20 cellular contexts compared by ENCODE assay signal in the genomic region with DNA sequence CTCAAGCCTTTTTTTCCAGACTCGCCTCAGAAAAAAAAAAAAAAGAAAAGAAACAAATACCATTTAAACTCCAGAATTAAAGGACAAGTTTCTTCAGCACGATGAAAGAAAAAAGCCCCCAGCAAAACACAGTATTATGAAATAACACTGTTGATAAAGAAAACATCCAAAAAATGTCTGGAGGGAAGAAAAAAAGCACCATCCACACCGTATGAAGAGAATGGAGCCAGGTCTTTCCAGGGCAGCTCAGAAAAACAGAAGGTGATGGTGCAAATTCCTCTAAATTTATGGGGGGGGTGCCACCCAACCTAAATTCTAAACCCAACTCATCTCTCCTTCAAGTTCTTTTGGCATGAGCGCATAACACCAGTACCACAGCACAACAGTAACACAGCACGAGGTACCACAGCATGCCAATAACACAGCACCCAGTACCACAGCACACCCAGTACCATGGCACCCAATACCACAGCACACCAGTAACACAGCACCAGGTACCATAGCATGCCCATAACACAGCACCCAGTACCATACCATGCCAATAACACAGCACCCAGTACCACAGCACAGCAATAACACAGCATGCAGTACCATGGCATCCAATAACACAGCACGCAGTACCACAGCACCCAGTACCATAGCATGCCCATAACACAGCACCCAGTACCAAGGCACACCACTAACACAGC. TPM values are rescaled to one million over a fixed set of nuclear protein-coding genes. Genes with fewer than 3 reads are reported as not detected.
DNase-seq lines count a peak whose midpoint lies in the region; ATAC-seq and TF ChIP-seq lines count a peak whose summit lies in the region.
"Had no signal": no experiment of that assay in that cellular context is flagged by ENCODE, and none has a peak within 500 bp of the region (broad histone marks: within the 10 kb centered on the region; RNA-seq: fewer than 3 reads in every experiment).

No MANE protein-coding gene starts in this region.

- CTCF ChIA-PET in HEK293 (lab: Yijun Ruan, JAX), result no interaction called here

- no peak overlapping the region for H2BK20ac ChIP-seq in H9 (ENCODE audit: low read depth, low read length, poor library complexity, severe bottlenecking)

- peaks cover 36% of the 10 kb centered on the region; the same call in 1 of the 2 replicates for H3K79me2 ChIP-seq in H9 (ENCODE audit: insufficient read depth, low read length)

- WGBS in H9 (ENCODE audit: extremely low coverage, insufficient read length, low lambda C conversion rate), result no CpG with 5 or more reads among the region's 6 CpGs

- POLR2A ChIA-PET in HEK293 (lab: Yijun Ruan, JAX), result no interaction called here

- no peaks in the 10 kb centered on the region for H3K79me1 ChIP-seq in H9 (ENCODE audit: insufficient read depth, low read depth, low read length, poor library complexity, severe bottlenecking)

- peaks cover 6% of the 10 kb centered on the region for H4K20me1 ChIP-seq in H9 (ENCODE audit: control insufficient read depth, insufficient read depth, insufficient read length)

- peak; percentile 48 for ATAC-seq in omental fat pad (ENCODE audit: low FRiP score)
- ATAC-seq in GM18861 (IDR thresholded peaks at IDR 0.05; ENCODE audit: unreplicated experiment), result no peak

- no peaks in the 10 kb centered on the region for H3K9me3 ChIP-seq in HEK293 (ENCODE audit: control insufficient read depth, insufficient read depth, low read depth, low read length)
- H3K9me3 ChIP-seq in SK-N-MC (ENCODE audit: low read depth, low read length), result no peaks in the 10 kb centered on the region
- H3K9me3 ChIP-seq in H9 (ENCODE audit: control insufficient read depth, low read depth, low read length), result no peaks in the 10 kb centered on the region

- no peak overlapping the region for H2AK5ac ChIP-seq in H9 (ENCODE audit: insufficient read length, low read length)

- H3K23ac ChIP-seq in H9 (ENCODE audit: insufficient read length, low read depth, low read length), result no peak overlapping the region

- H2BK5ac ChIP-seq in H9 (ENCODE audit: insufficient read length, low read length), result no peak overlapping the region

- DNase-seq in SK-N-MC (ENCODE audit: low read depth, low spot score) (no peak), endothelial cell (ENCODE audit: low spot score) (no peak), omental fat pad (ENCODE audit: low spot score) (no peak), NCI-H748 treated with DMSO at 0.1 percent for 48 hours (lab: John Stamatoyannopoulos, UW) (no peak), H9 (no peak)
- DNase-seq: ACHN, COR-L47, DMS153, H7, KBM-7, MV-4-11, NCI-H1417 treated with DMSO at 0.1 percent for 48 hours, NCI-H2029, NCI-H2171, NCI-H510A, NCI-H82, PC-9 had no signal

- no peak overlapping the region for H3K4me2 ChIP-seq in H9 (ENCODE audit: insufficient read depth, insufficient read length, low read length)
- H3K4me2 ChIP-seq: PC-9 had no signal

- no peak overlapping the region for H3K4me3 Mint-ChIP-seq in endothelial cell (ENCODE audit: unreplicated experiment)
- no peak overlapping the region for H3K4me3 Mint-ChIP-seq in H9

- H3K9ac ChIP-seq in SK-N-MC (ENCODE audit: insufficient read length), result no peak overlapping the region
- no peak overlapping the region for H3K9ac ChIP-seq in H9 (ENCODE audit: extremely low read depth, insufficient read length, low read length)

- no peak overlapping the region for H2BK12ac ChIP-seq in H9 (ENCODE audit: insufficient read length, low read depth, low read length)

- H3K4me1 Mint-ChIP-seq in endothelial cell (ENCODE audit: unreplicated experiment), result no peaks in the 10 kb centered on the region
- H3K4me1 Mint-ChIP-seq in H9, result peaks cover 13 to 14% of the 10 kb centered on the region in 2 experiments

- no peak overlapping the region for H3K56ac ChIP-seq in H9 (ENCODE audit: insufficient read length, low read depth, low read length)

- peaks cover 9% of the 10 kb centered on the region for H3K4me1 ChIP-seq in HEK293 (ENCODE audit: control insufficient read depth, insufficient read depth, low read length)
- H3K4me1 ChIP-seq in H9 (ENCODE audit: insufficient read depth, low read length), result no peaks in the 10 kb centered on the region

- H3K27ac Mint-ChIP-seq in endothelial cell (ENCODE audit: unreplicated experiment) (peak overlapping the region; percentile 18), H9 (no peak overlapping the region; a peak in 1 of 7 replicates)

- H4K8ac ChIP-seq in H9 (replicated peaks; ENCODE audit: insufficient read length, low read depth, low read length), result no peak overlapping the region

- no peak overlapping the region for H3K4ac ChIP-seq in H9 (ENCODE audit: low read depth, low read length)

- H3K4me3 ChIP-seq in HEK293 (ENCODE audit: low read depth, low read length) (no peak overlapping the region), SK-N-MC (no peak overlapping the region)
- H3K4me3 ChIP-seq: PC-9 had no signal

- no peak overlapping the region for H2BK120ac ChIP-seq in H9 (ENCODE audit: low read depth, low read length, poor library complexity, severe bottlenecking)

- H3K27ac ChIP-seq in HEK293 (ENCODE audit: extremely low read depth, low read depth, low read length), result no peak overlapping the region
- 0 out of 2 replicates have a peak overlapping the region, but pooled peaks have one; percentile 25 for H3K27ac ChIP-seq in SK-N-MC
- no peak overlapping the region for H3K27ac ChIP-seq in H9 (ENCODE audit: insufficient read length, low read depth, low read length)
- H3K27ac ChIP-seq: HL-60, PC-9 had no signal

- H3K27me3 ChIP-seq in H9 (ENCODE audit: insufficient read depth, low read length), result no peaks in the 10 kb centered on the region

- no peak overlapping the region for H3K18ac ChIP-seq in H9 (ENCODE audit: insufficient read length, low read depth, low read length)

- H2AFZ ChIP-seq in H9 (ENCODE audit: low read length), result no peak overlapping the region
- H2AFZ ChIP-seq: PC-9 had no signal

- H3T11ph ChIP-seq in H9 (ENCODE audit: low read length), result no peak overlapping the region

- H3K36me3 Mint-ChIP-seq in endothelial cell (ENCODE audit: low read depth, unreplicated experiment) (peaks cover 2% of the 10 kb centered on the region), H9 (ENCODE audit: insufficient read depth in 1 of 3, low read depth in 3 of 3) (peaks cover 2 to 5% (median 4%) of the 10 kb centered on the region in 3 experiments; a peak in 2 of 7 replicates)

- no peak overlapping the region for H4K91ac ChIP-seq in H9 (ENCODE audit: insufficient read length, low read depth, low read length)

- H3K27me3 Mint-ChIP-seq in endothelial cell (ENCODE audit: unreplicated experiment) (peaks cover 5% of the 10 kb centered on the region), H9 (ENCODE audit: low read depth) (no peaks in the 10 kb centered on the region)

- H3K23me2 ChIP-seq in H9 (ENCODE audit: insufficient read length, low read depth, low read length, poor library complexity, severe bottlenecking), result no peaks in the 10 kb centered on the region

- H3K9me3 Mint-ChIP-seq in endothelial cell (ENCODE audit: unreplicated experiment) (no peaks in the 10 kb centered on the region), H9 (no peaks in the 10 kb centered on the region; a peak in 1 of 5 replicates)

- TF ChIP-seq CTCF in HEK293 (tag by site-specific recombination; IDR thresholded peaks at IDR 0.05) (no peak), endothelial cell (IDR thresholded peaks at IDR 0.05; ENCODE audit: unreplicated experiment) (no peak), omental fat pad (IDR thresholded peaks at IDR 0.05) (no peak), H9 (conservative IDR thresholded peaks at IDR 0.05) (no peak)

- H3K36me3 ChIP-seq in HEK293 (ENCODE audit: control insufficient read depth in 2 of 2, insufficient read depth in 1 of 2, low read length in 2 of 2), result no peaks in the 10 kb centered on the region
- no peaks in the 10 kb centered on the region for H3K36me3 ChIP-seq in SK-N-MC (ENCODE audit: insufficient read depth, low read length)

- no peak overlapping the region for H3K14ac ChIP-seq in H9 (ENCODE audit: insufficient read depth, low read length)

- H2BK15ac ChIP-seq in H9 (ENCODE audit: low read depth, low read length), result no peak overlapping the region

- no peak overlapping the region for H4K5ac ChIP-seq in H9 (ENCODE audit: insufficient read length, low read depth, low read length)

TF ChIP-seq in HEK293, 187 proteins besides CTCF, POLR2A, EP300 and RAD21 (continues in another document):
- TF ChIP-seq ZSCAN16 (tag by site-specific recombination; IDR thresholded peaks at IDR 0.05) (0 out of 2 replicates have a peak, but pooled peaks have one; percentile 67), ZNF202 (tag by site-specific recombination; IDR thresholded peaks at IDR 0.05; ENCODE audit: borderline replicate concordance) (no peak), HOXD13 (CRISPR knock-in tag; IDR thresholded peaks at IDR 0.05; ENCODE audit: borderline replicate concordance) (no peak)
- TF ChIP-seq, protein P1, sequence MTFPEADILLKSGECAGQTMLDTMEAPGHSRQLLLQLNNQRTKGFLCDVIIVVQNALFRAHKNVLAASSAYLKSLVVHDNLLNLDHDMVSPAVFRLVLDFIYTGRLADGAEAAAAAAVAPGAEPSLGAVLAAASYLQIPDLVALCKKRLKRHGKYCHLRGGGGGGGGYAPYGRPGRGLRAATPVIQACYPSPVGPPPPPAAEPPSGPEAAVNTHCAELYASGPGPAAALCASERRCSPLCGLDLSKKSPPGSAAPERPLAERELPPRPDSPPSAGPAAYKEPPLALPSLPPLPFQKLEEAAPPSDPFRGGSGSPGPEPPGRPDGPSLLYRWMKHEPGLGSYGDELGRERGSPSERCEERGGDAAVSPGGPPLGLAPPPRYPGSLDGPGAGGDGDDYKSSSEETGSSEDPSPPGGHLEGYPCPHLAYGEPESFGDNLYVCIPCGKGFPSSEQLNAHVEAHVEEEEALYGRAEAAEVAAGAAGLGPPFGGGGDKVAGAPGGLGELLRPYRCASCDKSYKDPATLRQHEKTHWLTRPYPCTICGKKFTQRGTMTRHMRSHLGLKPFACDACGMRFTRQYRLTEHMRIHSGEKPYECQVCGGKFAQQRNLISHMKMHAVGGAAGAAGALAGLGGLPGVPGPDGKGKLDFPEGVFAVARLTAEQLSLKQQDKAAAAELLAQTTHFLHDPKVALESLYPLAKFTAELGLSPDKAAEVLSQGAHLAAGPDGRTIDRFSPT (tag by site-specific recombination; IDR thresholded peaks at IDR 0.05), result peak; percentile 62; the same call in 1 of the 2 replicates

RNA-seq across cellular contexts. Expression of a gene that starts 19.0 kb away (rescaled TPM):
- total RNA-seq in endothelial cell (ENCODE audit: unreplicated experiment), result 17.5 TPM
- 10 to 100 TPM; 17.0 to 36.6 (median 20.9) TPM for total RNA-seq in omental fat pad
- total RNA-seq in H9 (2021), result 50.9 and 52.5 TPM in 2 replicates

RNA-seq across cellular contexts. Expression of a gene that starts 36.8 kb away (rescaled TPM):
- total RNA-seq in endothelial cell (ENCODE audit: unreplicated experiment) (70.8 TPM), omental fat pad (10 to 100 TPM; 53.3 to 58.2 (median 53.9) TPM), H9 (2021) (154 TPM in 2 replicates)

RNA-seq across cellular contexts. Expression of a gene that starts 48.2 kb away (rescaled TPM):
- total RNA-seq in endothelial cell (ENCODE audit: unreplicated experiment) (133 TPM), omental fat pad (10 to 100 TPM; 27.3 to 41.1 (median 39.0) TPM), H9 (2021) (111 and 114 TPM in 2 replicates)

RNA-seq across cellular contexts. Expression of a gene that starts 50.6 kb away (rescaled TPM):
- total RNA-seq in endothelial cell (ENCODE audit: unreplicated experiment) (not detected), omental fat pad (1 to 10 TPM in 3 of 4 donors, not detected in 1; 1.5 to 5.3 (median 2.7) TPM), H9 (2021) (1.1 and 1.4 TPM in 2 replicates)
- total RNA-seq: PC-9 had no signal

RNA-seq across cellular contexts. Expression of a gene that starts 53.2 kb away (rescaled TPM):
- not detected for total RNA-seq in endothelial cell (ENCODE audit: unreplicated experiment)
- total RNA-seq in omental fat pad, result 10 to 100 TPM in 1 of 4 donors, 1 to 10 TPM in 2, not detected in 1; 2.3 to 12.2 (median 5.9) TPM
- 4.2 and 5.9 TPM in 2 replicates for total RNA-seq in H9 (2021)
- total RNA-seq: PC-9 had no signal
